In genomic region chr4:80216100-80216761, GRCh38 we compare ENCODE assay signal across 15 cellular contexts. TPM values are rescaled to one million over a fixed set of nuclear protein-coding genes. Genes with fewer than 3 reads are reported as not detected.
DNase-seq lines count a peak whose midpoint lies in the region; ATAC-seq and TF ChIP-seq lines count a peak whose summit lies in the region.
"Had no signal": no experiment of that assay in that cellular context is flagged by ENCODE, and none has a peak within 500 bp of the region (broad histone marks: within the 10 kb centered on the region; RNA-seq: fewer than 3 reads in every experiment).

No MANE protein-coding gene starts in this region.

- no peaks in the 10 kb centered on the region for H3K4me1 ChIP-seq in left ventricle myocardium inferior
- peaks cover 0 to 26% (median 3%) of the 10 kb centered on the region in 3 donors for H3K4me1 ChIP-seq in gastroesophageal sphincter
- no peaks in the 10 kb centered on the region for H3K4me1 ChIP-seq in esophagus squamous epithelium

- H3K27ac ChIP-seq in left ventricle myocardium inferior (replicated peaks) (peak overlapping the region; percentile 36), gastroesophageal sphincter (peak overlapping the region in 3 of 4 donors; percentile 25 to 50 (median 48)), esophagus squamous epithelium (no peak overlapping the region)
- H3K27ac ChIP-seq: SJSA1 had no signal

- DNase-seq in left ventricle myocardium inferior, result no peak
- DNase-seq in left cardiac atrium, result no peak
- DNase-seq in MV-4-11 (lab: John Stamatoyannopoulos, UW), result peak; percentile 29
- DNase-seq in SKM-1 treated with dmso at 0.1 percent for 144 hours (lab: John Stamatoyannopoulos, UW; ENCODE audit: unreplicated experiment), result peak; percentile 72
- no peak for DNase-seq in esophagus squamous epithelium (lab: John Stamatoyannopoulos, UW)
- no peak for DNase-seq in A172 (ENCODE audit: low spot score)
- DNase-seq: H9, RPMI8226, T-cell had no signal

- 26 to 32% methylated on average over 2 of the region's 2 CpGs for WGBS in gastroesophageal sphincter (ENCODE audit: low coverage in 1 of 2), 2 donors
- WGBS in esophagus squamous epithelium, 2 donors, result 38 to 47% methylated on average over 2 of the region's 2 CpGs

- TF ChIP-seq EP300 in gastroesophageal sphincter (IDR thresholded peaks at IDR 0.05), result no peak

- TF ChIP-seq POLR2A in gastroesophageal sphincter (IDR thresholded peaks at IDR 0.05), result no peak
- no peak for TF ChIP-seq POLR2A in esophagus squamous epithelium (IDR thresholded peaks at IDR 0.05)

- no peak overlapping the region for H3K4me3 ChIP-seq in left ventricle myocardium inferior
- H3K4me3 ChIP-seq in gastroesophageal sphincter, result no peak overlapping the region
- no peak overlapping the region for H3K4me3 ChIP-seq in esophagus squamous epithelium
- H3K4me3 ChIP-seq: SJSA1 had no signal

- no peaks in the 10 kb centered on the region for H3K9me3 ChIP-seq in left ventricle myocardium inferior (replicated peaks)
- H3K9me3 ChIP-seq in gastroesophageal sphincter, result no peaks in the 10 kb centered on the region
- H3K9me3 ChIP-seq in esophagus squamous epithelium, result no peaks in the 10 kb centered on the region
- H3K9me3 ChIP-seq: SJSA1 had no signal

- H3K36me3 ChIP-seq in left ventricle myocardium inferior (no peaks in the 10 kb centered on the region), gastroesophageal sphincter (no peaks in the 10 kb centered on the region), esophagus squamous epithelium (no peaks in the 10 kb centered on the region)
- H3K36me3 ChIP-seq: SJSA1 had no signal

- no peak for ATAC-seq in left cardiac atrium
- ATAC-seq in gastroesophageal sphincter, result no peak
- ATAC-seq in GM21390 (IDR thresholded peaks at IDR 0.05; ENCODE audit: unreplicated experiment), result no peak

- TF ChIP-seq CTCF in left ventricle myocardium inferior (IDR thresholded peaks at IDR 0.05; ENCODE audit: borderline replicate concordance), result no peak
- no peak for TF ChIP-seq CTCF in gastroesophageal sphincter (IDR thresholded peaks at IDR 0.05)
- TF ChIP-seq CTCF in esophagus squamous epithelium (IDR thresholded peaks at IDR 0.05), result no peak

- intact Hi-C loops in left ventricle myocardium inferior (cut with micrococcal nuclease) (loop anchor here (10.0 kb wide), 1 partner anchor 1261 kb away; no protein-coding TSS in a partner anchor), left cardiac atrium (cut with DNase I) (loop anchor here in 1 of 2 donors (5.0 kb wide), 1 partner anchor 1264 kb away; no protein-coding TSS in a partner anchor), esophagus squamous epithelium (cut with DNase I) (no loop called here)

- H3K27me3 ChIP-seq in left ventricle myocardium inferior (ENCODE audit: low read depth) (peaks cover 34% of the 10 kb centered on the region), gastroesophageal sphincter (no peaks in the 10 kb centered on the region), esophagus squamous epithelium (peaks cover 0 to 28% (median 0%) of the 10 kb centered on the region in 4 donors)
- H3K27me3 ChIP-seq: SJSA1 had no signal

RNA-seq across cellular contexts. Expression of gene PRDM8, which starts 18.9 kb away (rescaled TPM):
- total RNA-seq in left ventricle myocardium inferior (0.66 TPM), left cardiac atrium (1 to 10 TPM; 1.5 to 2.0 TPM), gastroesophageal sphincter (10 to 100 TPM; 31.2 to 43.6 (median 36.9) TPM), esophagus squamous epithelium (1 to 10 TPM in 2 of 4 donors, under 1 TPM in 2; 0.11 to 6.1 (median 1.2) TPM)
- total RNA-seq in A172 (2014; rRNA removed; shearing (Covaris generic)), result 3.2 and 3.4 TPM in 2 replicates
- total RNA-seq: H9, OCI-LY7 had no signal

RNA-seq across cellular contexts. Expression of gene FGF5, which starts 50.2 kb away (rescaled TPM):
- total RNA-seq in left ventricle myocardium inferior (1.2 TPM), left cardiac atrium (not detected), gastroesophageal sphincter (1 to 10 TPM; 1.2 to 2.4 (median 2.0) TPM), esophagus squamous epithelium (not detected)
- 0.91 and 1.5 TPM in 2 replicates for total RNA-seq in A172 (2014; rRNA removed; shearing (Covaris generic))
- total RNA-seq: A673, H9, HT-29 had no signal

Comparison
In these comparisons a context has a peak if more than half of its experiments do, and no peak if none do; other contexts are left out.
1. DNase-seq: peak in MV-4-11 (single experiment) and SKM-1 treated with dmso at 0.1 percent for 144 hours (single experiment); none in left ventricle myocardium inferior (single experiment), left cardiac atrium (single experiment), esophagus squamous epithelium (single experiment) and A172 (single experiment).
2. H3K27ac ChIP-seq: peak in left ventricle myocardium inferior (single experiment) and gastroesophageal sphincter (3 of 4); none in esophagus squamous epithelium (0 of 4).